In genomic region chr7:140375808-140376730, GRCh38 we compare ENCODE assay signal across 14 cellular contexts. TPM values are rescaled to one million over a fixed set of nuclear protein-coding genes. Genes with fewer than 3 reads are reported as not detected.
DNase-seq lines count a peak whose midpoint lies in the region; ATAC-seq and TF ChIP-seq lines count a peak whose summit lies in the region.
"Had no signal": no experiment of that assay in that cellular context is flagged by ENCODE, and none has a peak within 500 bp of the region (broad histone marks: within the 10 kb centered on the region; RNA-seq: fewer than 3 reads in every experiment).

No MANE protein-coding gene starts in this region.

- intact Hi-C loops in cardiac septum (cut with DNase I): no loop called here

- peak; percentile 40 for DNase-seq in activated naive CD4-positive, alpha-beta T cell treated with Interleukin-2 at 50 U/mL for 16 hours
- DNase-seq in activated naive CD4-positive, alpha-beta T cell (lab: John Stamatoyannopoulos, UW): no peak
- peak; percentile 33 for DNase-seq in activated CD4-positive, alpha-beta memory T cell treated with anti-CD3 and anti-CD28 coated beads, Interleukin-2, amount 10 ng/mL, durations not matched to agents 7 days and 5 days
- DNase-seq in suprapubic skin (ENCODE audit: low spot score in 2 of 2) (no peak), cardiac septum (ENCODE audit: low spot score) (no peak)
- DNase-seq: mesendoderm, NCI-H1092 treated with DMSO at 0.1 percent for 48 hours, NCI-H526 treated with DMSO at 0.1 percent for 48 hours, SHP77 had no signal

- no peak for TF ChIP-seq POLR2A in suprapubic skin (IDR thresholded peaks at IDR 0.05)

- WGBS in suprapubic skin: 85% methylated on average over 9 of the region's 9 CpGs

- H3K27me3 Mint-ChIP-seq in activated CD4-positive, alpha-beta memory T cell treated with anti-CD3 and anti-CD28 coated beads, Interleukin-2, amount 10 ng/mL, durations not matched to agents 7 days and 5 days: no peaks in the 10 kb centered on the region

- TF ChIP-seq EP300 in suprapubic skin (IDR thresholded peaks at IDR 0.05): no peak

- peaks cover 40% of the 10 kb centered on the region for H3K36me3 Mint-ChIP-seq in activated CD4-positive, alpha-beta memory T cell treated with anti-CD3 and anti-CD28 coated beads, Interleukin-2, amount 10 ng/mL, durations not matched to agents 7 days and 5 days (ENCODE audit: low read depth)

- H3K27ac Mint-ChIP-seq in activated CD4-positive, alpha-beta memory T cell treated with anti-CD3 and anti-CD28 coated beads, Interleukin-2, amount 10 ng/mL, durations not matched to agents 7 days and 5 days: peak overlapping the region; percentile 99

- CTCF ChIA-PET in activated CD4-positive, alpha-beta memory T cell treated with anti-CD3 and anti-CD28 coated beads, Interleukin-2, amount 10 ng/mL, durations not matched to agents 7 days and 5 days (lab: Charles Lee): interaction anchor here (1.0 to 3.9 kb wide), 8 partner anchors 10 to 123 kb away, joined by 3 to 25 read pairs (median 3); no protein-coding TSS in a partner anchor

- no peak for TF ChIP-seq CTCF in suprapubic skin (IDR thresholded peaks at IDR 0.05)

- H3K36me3 ChIP-seq in endocrine pancreas (ENCODE audit: control insufficient read depth, insufficient read depth, low read length) (peaks cover 2% of the 10 kb centered on the region), suprapubic skin (peaks cover 36% of the 10 kb centered on the region)

- H3K9me3 Mint-ChIP-seq in activated CD4-positive, alpha-beta memory T cell treated with anti-CD3 and anti-CD28 coated beads, Interleukin-2, amount 10 ng/mL, durations not matched to agents 7 days and 5 days: no peaks in the 10 kb centered on the region

- H3K4me1 ChIP-seq in endocrine pancreas (ENCODE audit: control insufficient read depth, insufficient read depth, low read length) (no peaks in the 10 kb centered on the region), suprapubic skin (no peaks in the 10 kb centered on the region)
- H3K4me1 ChIP-seq: tibial artery had no signal

- H3K4me3 Mint-ChIP-seq in activated CD4-positive, alpha-beta memory T cell treated with anti-CD3 and anti-CD28 coated beads, Interleukin-2, amount 10 ng/mL, durations not matched to agents 7 days and 5 days: peak overlapping the region; percentile 77

- H3K9ac ChIP-seq in endocrine pancreas (ENCODE audit: control insufficient read depth, insufficient read depth, low read length): no peak overlapping the region

- H3K27me3 ChIP-seq in endocrine pancreas (ENCODE audit: control insufficient read depth, insufficient read depth, low read length): no peaks in the 10 kb centered on the region
- H3K27me3 ChIP-seq in suprapubic skin: no peaks in the 10 kb centered on the region
- H3K27me3 ChIP-seq: tibial artery had no signal

- H3K9me3 ChIP-seq in endocrine pancreas (ENCODE audit: control insufficient read depth, low read length) (no peaks in the 10 kb centered on the region), suprapubic skin (no peaks in the 10 kb centered on the region)
- H3K9me3 ChIP-seq: tibial artery had no signal

- H3K4me1 Mint-ChIP-seq in activated CD4-positive, alpha-beta memory T cell treated with anti-CD3 and anti-CD28 coated beads, Interleukin-2, amount 10 ng/mL, durations not matched to agents 7 days and 5 days: peaks cover 47% of the 10 kb centered on the region

- ATAC-seq in HG03460 (IDR thresholded peaks at IDR 0.05; ENCODE audit: unreplicated experiment): no peak
- no peak for ATAC-seq in HG02884 (IDR thresholded peaks at IDR 0.05; ENCODE audit: unreplicated experiment)

- no peak overlapping the region for H3K27ac ChIP-seq in suprapubic skin
- H3K27ac ChIP-seq: epithelial cell of prostate, tibial artery had no signal

- POLR2A ChIA-PET in activated CD4-positive, alpha-beta memory T cell treated with anti-CD3 and anti-CD28 coated beads, Interleukin-2, amount 10 ng/mL, durations not matched to agents 7 days and 5 days (lab: Charles Lee): interaction anchor here (0.6 to 4.4 kb wide), 30 partner anchors 9 to 1304 kb away, joined by 3 to 93 read pairs (median 5); partner anchors contain the start of genes ADCK2, KDM7A, MKRN1 and MRPS33

- H3K4me3 ChIP-seq in endocrine pancreas (ENCODE audit: control insufficient read depth, insufficient read depth, low read length) (peak overlapping the region; percentile 14), suprapubic skin (no peak overlapping the region)
- H3K4me3 ChIP-seq: tibial artery had no signal

RNA-seq across cellular contexts. Expression of gene SLC37A3, which starts 22.3 kb away (rescaled TPM):
- total RNA-seq in activated CD4-positive, alpha-beta memory T cell treated with anti-CD3 and anti-CD28 coated beads, Interleukin-2, amount 10 ng/mL, durations not matched to agents 7 days and 5 days: 10 to 100 TPM; 28.8 to 30.7 TPM
- total RNA-seq in suprapubic skin: 10 to 100 TPM; 27.3 to 61.4 (median 39.2) TPM
- 13.2 TPM for total RNA-seq in cardiac septum

RNA-seq across cellular contexts. Expression of gene RAB19, which starts 27.8 kb away (rescaled TPM):
- total RNA-seq in activated CD4-positive, alpha-beta memory T cell treated with anti-CD3 and anti-CD28 coated beads, Interleukin-2, amount 10 ng/mL, durations not matched to agents 7 days and 5 days: 1 to 10 TPM; 4.3 to 4.8 TPM
- total RNA-seq in suprapubic skin (1 to 10 TPM in 1 of 4 donors, under 1 TPM in 1, not detected in 2; 0.89 to 5.3 TPM), cardiac septum (not detected)

Comparison
In these comparisons a context has a peak if more than half of its experiments do, and no peak if none do; other contexts are left out.
1. DNase-seq: peak in activated naive CD4-positive, alpha-beta T cell treated with Interleukin-2 at 50 U/mL for 16 hours (single experiment) and activated CD4-positive, alpha-beta memory T cell treated with anti-CD3 and anti-CD28 coated beads, Interleukin-2, amount 10 ng/mL, durations not matched to agents 7 days and 5 days (single experiment); none in activated naive CD4-positive, alpha-beta T cell (0 of 4), suprapubic skin (0 of 2) and cardiac septum (single experiment).